1 cellular context compared by ENCODE assay signal in genomic region chr6:107520706-107521105, GRCh38. TPM values are rescaled to one million over a fixed set of nuclear protein-coding genes. Genes with fewer than 3 reads are reported as not detected.
"Had no signal": no experiment of that assay in that cellular context is flagged by ENCODE, and none has a peak within 500 bp of the region (broad histone marks: within the 10 kb centered on the region; RNA-seq: fewer than 3 reads in every experiment).

No MANE protein-coding gene starts in this region.

RNA-seq across cellular contexts. Expression of gene SOBP, which starts 30.8 kb away (rescaled TPM):
- polyA plus RNA-seq: naive thymus-derived CD4-positive, alpha-beta T cell had no signal
